In genomic region chr15:85125056-85125661, GRCh38 we compare ENCODE assay signal across 13 cellular contexts.
DNase-seq lines count a peak whose midpoint lies in the region; TF ChIP-seq lines count a peak whose summit lies in the region.
"Had no signal": no experiment of that assay in that cellular context is flagged by ENCODE, and none has a peak within 500 bp of the region (broad histone marks: within the 10 kb centered on the region; RNA-seq: fewer than 3 reads in every experiment).

No MANE protein-coding gene starts in this region.

- H3K27me3 ChIP-seq in A673 (replicated peaks; ENCODE audit: insufficient read depth, low read depth, low read length, poor library complexity), result no peaks in the 10 kb centered on the region

- peaks cover 8% of the 10 kb centered on the region for H3K4me1 ChIP-seq in A673 (ENCODE audit: insufficient read depth, low read length, poor library complexity, severe bottlenecking)
- H3K4me1 ChIP-seq: parathyroid adenoma had no signal

- CTCF ChIA-PET in A673 (lab: Charles Lee), result no interaction called here
- CTCF ChIA-PET in activated CD4-positive, alpha-beta T cell treated with anti-CD3 and anti-CD28 coated beads, Interleukin-2, amount 10 ng/mL, durations not matched to agents 7 days and 5 days (lab: Charles Lee), result interaction anchor here (0.6 kb wide), 1 partner anchor 891 kb away, joined by 3 read pairs; no protein-coding TSS in a partner anchor

- no peaks in the 10 kb centered on the region for H3K4me1 Mint-ChIP-seq in activated CD4-positive, alpha-beta T cell treated with anti-CD3 and anti-CD28 coated beads, Interleukin-2, amount 10 ng/mL, durations not matched to agents 7 days and 5 days
- H3K4me1 Mint-ChIP-seq: activated B cell treated with CpG ODN at 0.5 μM for 24 hours had no signal

- H3K27ac Mint-ChIP-seq in activated CD4-positive, alpha-beta T cell treated with anti-CD3 and anti-CD28 coated beads, Interleukin-2, amount 10 ng/mL, durations not matched to agents 7 days and 5 days, result no peak overlapping the region
- H3K27ac Mint-ChIP-seq: activated B cell treated with CpG ODN at 0.5 μM for 24 hours had no signal

- H3K9me3 Mint-ChIP-seq in activated CD4-positive, alpha-beta T cell treated with anti-CD3 and anti-CD28 coated beads, Interleukin-2, amount 10 ng/mL, durations not matched to agents 7 days and 5 days, result no peaks in the 10 kb centered on the region
- H3K9me3 Mint-ChIP-seq: activated B cell treated with CpG ODN at 0.5 μM for 24 hours had no signal

- no peak for TF ChIP-seq CTCF in A673 (conservative IDR thresholded peaks at IDR 0.05; ENCODE audit: low read depth, low read length)
- TF ChIP-seq CTCF in GM20000 (IDR thresholded peaks at IDR 0.05; ENCODE audit: extremely low read depth, missing control alignments), result no peak

- DNase-seq in A673 (ENCODE audit: low spot score) (peak; percentile 67), HT-29 (ENCODE audit: low spot score) (peak; percentile 53), astrocyte of the hippocampus (ENCODE audit: low read depth, low spot score) (peak; percentile 75), iPS DF 4.7 (ENCODE audit: extremely low read depth, low spot score) (peak; percentile 22), GM20000 (ENCODE audit: low spot score) (no peak), NCI-H2196 treated with DMSO at 0.1 percent for 48 hours (lab: John Stamatoyannopoulos, UW; ENCODE audit: unreplicated experiment) (no peak), UCSD-AML1 (lab: John Stamatoyannopoulos, UW; ENCODE audit: unreplicated experiment) (no peak)
- DNase-seq in activated CD4-positive, alpha-beta T cell treated with anti-CD3 and anti-CD28 coated beads, Interleukin-2, amount 10 ng/mL, durations not matched to agents 7 days and 5 days, result no peak
- DNase-seq: activated B cell treated with CpG ODN at 0.5 μM for 24 hours; central memory CD4-positive, alpha-beta T cell; stimulated activated CD4-positive, alpha-beta T cell treated with anti-CD3 and anti-CD28 coated beads, Interleukin-4, amount 100 ng/mL, for 24 hours had no signal

- no peaks in the 10 kb centered on the region for H3K27me3 Mint-ChIP-seq in activated CD4-positive, alpha-beta T cell treated with anti-CD3 and anti-CD28 coated beads, Interleukin-2, amount 10 ng/mL, durations not matched to agents 7 days and 5 days
- H3K27me3 Mint-ChIP-seq: activated B cell treated with CpG ODN at 0.5 μM for 24 hours had no signal

- POLR2A ChIA-PET in A673 (lab: Charles Lee; ENCODE audit: low non-redundant PET), result no interaction called here
- POLR2A ChIA-PET in activated CD4-positive, alpha-beta T cell treated with anti-CD3 and anti-CD28 coated beads, Interleukin-2, amount 10 ng/mL, durations not matched to agents 7 days and 5 days (lab: Charles Lee), result no interaction called here

- intact Hi-C loops in A673 (cut with micrococcal nuclease; ENCODE audit: unreplicated experiment), result no loop called here

- H3K9me3 ChIP-seq in A673 (ENCODE audit: low read depth, low read length, poor library complexity, severe bottlenecking), result no peaks in the 10 kb centered on the region

- H3K36me3 ChIP-seq in A673 (ENCODE audit: insufficient read depth, low read length, poor library complexity, severe bottlenecking), result peaks cover 52% of the 10 kb centered on the region

- H3K27ac ChIP-seq in A673 (ENCODE audit: low read depth, low read length, poor library complexity, severe bottlenecking), result no peak overlapping the region
- H3K27ac ChIP-seq: parathyroid adenoma had no signal

- peaks cover 36% of the 10 kb centered on the region for H3K36me3 Mint-ChIP-seq in activated CD4-positive, alpha-beta T cell treated with anti-CD3 and anti-CD28 coated beads, Interleukin-2, amount 10 ng/mL, durations not matched to agents 7 days and 5 days (ENCODE audit: low read depth)

- no peak overlapping the region for H3K4me3 ChIP-seq in A673 (ENCODE audit: low read depth, low read length, poor library complexity, severe bottlenecking)

- no TSS peak for BruUV-seq in A673 (replicated peaks; lab: Mats Ljungman, UMichigan)

- no peak overlapping the region for H3K4me3 Mint-ChIP-seq in activated CD4-positive, alpha-beta T cell treated with anti-CD3 and anti-CD28 coated beads, Interleukin-2, amount 10 ng/mL, durations not matched to agents 7 days and 5 days
- H3K4me3 Mint-ChIP-seq: activated B cell treated with CpG ODN at 0.5 μM for 24 hours, mesothelial cell of epicardium had no signal

Comparison
In these comparisons a context has a peak if more than half of its experiments do, and no peak if none do; other contexts are left out.
1. DNase-seq: peak in A673 (single experiment), HT-29 (single experiment), astrocyte of the hippocampus (single experiment) and iPS DF 4.7 (single experiment); none in GM20000 (single experiment), activated CD4-positive, alpha-beta T cell treated with anti-CD3 and anti-CD28 coated beads, Interleukin-2, amount 10 ng/mL, durations not matched to agents 7 days and 5 days (single experiment), NCI-H2196 treated with DMSO at 0.1 percent for 48 hours (single experiment) and UCSD-AML1 (single experiment).